ENCODE assay signal across 8 cellular contexts in the genomic region with DNA sequence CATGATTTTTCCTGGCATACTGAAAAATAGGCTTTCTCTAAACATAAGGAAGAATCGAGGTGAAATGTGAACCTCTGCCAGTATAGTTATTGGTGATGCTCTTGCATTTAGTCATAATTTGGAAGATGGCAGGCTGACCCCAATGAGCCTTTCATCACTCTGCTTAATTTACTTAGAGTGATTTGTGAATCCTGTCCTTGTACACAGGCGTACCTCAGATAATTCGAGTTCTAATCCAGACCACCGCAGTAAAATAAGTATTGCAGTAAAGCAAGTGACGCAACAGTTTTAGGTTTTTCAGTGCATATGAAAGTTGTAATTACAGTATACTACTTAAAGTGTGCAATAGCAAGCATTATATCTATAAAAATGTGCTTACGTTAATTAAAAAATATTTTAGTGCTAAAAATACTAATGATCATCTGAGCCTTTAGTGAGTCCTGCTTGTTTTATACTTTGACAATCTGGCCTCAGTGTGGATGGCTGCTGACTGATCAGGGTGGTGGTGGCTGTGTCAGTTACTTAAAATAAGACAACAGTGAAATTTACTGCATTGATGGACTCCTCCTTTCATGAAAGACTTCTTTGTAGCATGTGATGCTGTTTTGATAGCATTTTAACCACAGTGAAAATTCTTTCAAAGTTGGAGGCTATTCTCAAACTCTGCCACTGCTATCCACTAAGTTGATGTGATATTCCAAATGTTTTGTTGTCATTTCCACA. TPM values are rescaled to one million over a fixed set of nuclear protein-coding genes. Genes with fewer than 3 reads are reported as not detected.
DNase-seq lines count a peak whose midpoint lies in the region; ATAC-seq, FAIRE-seq and TF ChIP-seq lines count a peak whose summit lies in the region.

No MANE protein-coding gene starts in this region.

- H3K9me3 ChIP-seq in RWPE2 (ENCODE audit: severe bottlenecking) = no peaks in the 10 kb centered on the region
- H3K9me3 ChIP-seq in esophagus muscularis mucosa = no peaks in the 10 kb centered on the region
- H3K9me3 ChIP-seq in parathyroid adenoma (ENCODE audit: control insufficient read depth, low read length) = no peaks in the 10 kb centered on the region
- no peaks in the 10 kb centered on the region for H3K9me3 ChIP-seq in small intestine (ENCODE audit: control insufficient read depth, low read depth)

- intact Hi-C loops in esophagus muscularis mucosa (cut with DNase I) = loop anchor here (10.0 kb wide), 2 partner anchors 51 to 81 kb away; a partner anchor contains a TSS

- H2AFZ ChIP-seq in parathyroid adenoma = no peak overlapping the region

- H3K4me3 ChIP-seq in GM06990 (replicated peaks; ENCODE audit: low read depth, low read length) = peak overlapping the region; percentile 89
- peak overlapping the region; percentile 54 for H3K4me3 ChIP-seq in RWPE2 (ENCODE audit: severe bottlenecking)
- peak overlapping the region; percentile 65 to 99 (median 84) for H3K4me3 ChIP-seq in esophagus muscularis mucosa
- H3K4me3 ChIP-seq in parathyroid adenoma (ENCODE audit: low read depth, low read length) = peak overlapping the region; percentile 67
- peak overlapping the region in 1 of 2 donors; percentile 97 for H3K4me3 ChIP-seq in small intestine (ENCODE audit: low read depth in 1 of 2, low read length in 2 of 2)

- peak overlapping the region; percentile 28 for H3K9ac ChIP-seq in parathyroid adenoma

- ATAC-seq in RWPE2 (ENCODE audit: low read depth) (no peak), GM21360 (IDR thresholded peaks at IDR 0.05; ENCODE audit: unreplicated experiment) (no peak)

- H3K4me1 ChIP-seq in RWPE2 (ENCODE audit: insufficient read depth, poor library complexity, severe bottlenecking) (peaks cover 7% of the 10 kb centered on the region), esophagus muscularis mucosa (peaks cover 16 to 31% (median 28%) of the 10 kb centered on the region in 4 donors), parathyroid adenoma (no peaks in the 10 kb centered on the region), small intestine (ENCODE audit: control insufficient read depth in 2 of 2, insufficient read depth in 1 of 2, low read depth in 1 of 2, low read length in 1 of 2) (peaks cover 3% of the 10 kb centered on the region in 2 donors)

- no peak for TF ChIP-seq CTCF in GM06990 (IDR thresholded peaks at IDR 0.05; ENCODE audit: insufficient read depth, low read length, poor library complexity, severe bottlenecking)
- TF ChIP-seq CTCF in RWPE2 (IDR thresholded peaks at IDR 0.05; ENCODE audit: poor library complexity, severe bottlenecking) = no peak
- TF ChIP-seq CTCF in esophagus muscularis mucosa (IDR thresholded peaks at IDR 0.05) = no peak
- TF ChIP-seq CTCF in parathyroid adenoma (IDR thresholded peaks at IDR 0.05) = no peak
- TF ChIP-seq CTCF in GM10266 (IDR thresholded peaks at IDR 0.05; ENCODE audit: control insufficient read depth, insufficient read depth, low read depth, missing control alignments) = no peak

- DNase-seq in GM06990 (ENCODE audit: extremely low read depth, insufficient read length) (no peak), RWPE2 (ENCODE audit: low spot score) (no peak), esophagus muscularis mucosa (ENCODE audit: extremely low spot score) (no peak), GM10266 (ENCODE audit: extremely low spot score) (no peak), small intestine (no peak), ecto neural progenitor cell (ENCODE audit: low spot score) (no peak)

- TF ChIP-seq EP300 in esophagus muscularis mucosa (IDR thresholded peaks at IDR 0.05) = no peak

- no peak for FAIRE-seq in small intestine (lab: Jason Lieb, UNC)

- peak overlapping the region; percentile 48 for H3K4me2 ChIP-seq in parathyroid adenoma (ENCODE audit: low read length)

- TF ChIP-seq POLR2A in esophagus muscularis mucosa (IDR thresholded peaks at IDR 0.05; ENCODE audit: low read depth) = no peak

- H3K27me3 ChIP-seq in GM06990 (replicated peaks; ENCODE audit: control insufficient read depth, insufficient read depth, low read length) = no peaks in the 10 kb centered on the region
- H3K27me3 ChIP-seq in RWPE2 (ENCODE audit: insufficient read depth, poor library complexity, severe bottlenecking) = no peaks in the 10 kb centered on the region
- no peaks in the 10 kb centered on the region for H3K27me3 ChIP-seq in esophagus muscularis mucosa
- H3K27me3 ChIP-seq in parathyroid adenoma (ENCODE audit: control insufficient read depth, insufficient read depth, low read length) = no peaks in the 10 kb centered on the region
- H3K27me3 ChIP-seq in small intestine (ENCODE audit: control insufficient read depth in 2 of 2, insufficient read depth in 2 of 2, low read length in 2 of 2) = no peaks in the 10 kb centered on the region

- H3K79me2 ChIP-seq in parathyroid adenoma = peaks cover 8% of the 10 kb centered on the region

- 34% methylated on average over 6 of the region's 6 CpGs for WGBS in esophagus muscularis mucosa
- whole genome bisulfite sequencing in small intestine, 3 donors = 41 to 48% (median 46%) methylated on average over 6 of the region's 6 CpGs

- H3K27ac ChIP-seq in RWPE2 (ENCODE audit: poor library complexity, severe bottlenecking) (peak overlapping the region; percentile 82), esophagus muscularis mucosa (replicated peaks in 1 of 4) (peak overlapping the region; percentile 95 to 100 (median 98)), parathyroid adenoma (peak overlapping the region; percentile 89), small intestine (ENCODE audit: low read depth in 1 of 2, low read length in 1 of 2) (peak overlapping the region in 1 of 2 donors; percentile 77)

- H3K36me3 ChIP-seq in GM06990 (ENCODE audit: control insufficient read depth, insufficient read depth, low read length) (no peaks in the 10 kb centered on the region), RWPE2 (ENCODE audit: low read depth) (peaks cover 21% of the 10 kb centered on the region), esophagus muscularis mucosa (peaks cover 0 to 4% (median 0%) of the 10 kb centered on the region in 4 donors), parathyroid adenoma (ENCODE audit: control insufficient read depth, insufficient read depth, low read length) (no peaks in the 10 kb centered on the region), small intestine (ENCODE audit: control insufficient read depth in 2 of 2, insufficient read depth in 2 of 2, low read length in 2 of 2) (no peaks in the 10 kb centered on the region)

RNA-seq across cellular contexts. Expression of a gene that starts 1.7 kb away (rescaled TPM):
- total RNA-seq in esophagus muscularis mucosa = 10 to 100 TPM; 10.3 to 18.7 (median 14.3) TPM
- 1 to 10 TPM; 4.7 to 6.8 (median 5.1) TPM for polyA plus RNA-seq in small intestine

RNA-seq across cellular contexts. Expression of a gene that starts 50.6 kb away (rescaled TPM):
- not detected for total RNA-seq in esophagus muscularis mucosa
- polyA plus RNA-seq in small intestine = not detected
